1 cellular context compared by ENCODE assay signal in genomic region chr3:153399636-153400035, GRCh38.
TF ChIP-seq lines count a peak whose summit lies in the region.

No MANE protein-coding gene starts in this region.

TF ChIP-seq in HepG2, 621 proteins besides CTCF, POLR2A, EP300 and RAD21 (continued from another document):
- no peak for TF ChIP-seq RERE (CRISPR knock-in tag; IDR thresholded peaks at IDR 0.05; ENCODE audit: low read depth)
- TF ChIP-seq ZBTB26 (CRISPR knock-in tag; IDR thresholded peaks at IDR 0.05; ENCODE audit: borderline replicate concordance), result no peak
- no peak for TF ChIP-seq KMT2B (CRISPR knock-in tag; IDR thresholded peaks at IDR 0.05)
- TF ChIP-seq HHEX (CRISPR knock-in tag; IDR thresholded peaks at IDR 0.05), result no peak
- TF ChIP-seq ZIK1 (CRISPR knock-in tag; IDR thresholded peaks at IDR 0.05; ENCODE audit: borderline replicate concordance, low read depth), result no peak
- TF ChIP-seq THRA (CRISPR knock-in tag; IDR thresholded peaks at IDR 0.05; ENCODE audit: borderline replicate concordance), result no peak
- no peak for TF ChIP-seq NFAT5 (CRISPR knock-in tag; IDR thresholded peaks at IDR 0.05)
- no peak for TF ChIP-seq ZMAT5 (CRISPR knock-in tag; IDR thresholded peaks at IDR 0.05; ENCODE audit: borderline replicate concordance, low read depth)
- no peak for TF ChIP-seq PLSCR1 (CRISPR knock-in tag; IDR thresholded peaks at IDR 0.05; ENCODE audit: borderline replicate concordance)
- no peak for TF ChIP-seq HNRNPUL1 (IDR thresholded peaks at IDR 0.05; ENCODE audit: low read depth, low read length)
- no peak for TF ChIP-seq LBX2 (CRISPR knock-in tag; IDR thresholded peaks at IDR 0.05; ENCODE audit: borderline replicate concordance)
- no peak for TF ChIP-seq ZNF160 (CRISPR knock-in tag; IDR thresholded peaks at IDR 0.05)
- no peak for TF ChIP-seq HMG20A (CRISPR knock-in tag; IDR thresholded peaks at IDR 0.05; ENCODE audit: borderline replicate concordance)
- TF ChIP-seq HOXD1 (CRISPR knock-in tag; IDR thresholded peaks at IDR 0.05), result no peak
TF ChIP-seq in HepG2: peak in this region for 0.
